In the genomic region with DNA sequence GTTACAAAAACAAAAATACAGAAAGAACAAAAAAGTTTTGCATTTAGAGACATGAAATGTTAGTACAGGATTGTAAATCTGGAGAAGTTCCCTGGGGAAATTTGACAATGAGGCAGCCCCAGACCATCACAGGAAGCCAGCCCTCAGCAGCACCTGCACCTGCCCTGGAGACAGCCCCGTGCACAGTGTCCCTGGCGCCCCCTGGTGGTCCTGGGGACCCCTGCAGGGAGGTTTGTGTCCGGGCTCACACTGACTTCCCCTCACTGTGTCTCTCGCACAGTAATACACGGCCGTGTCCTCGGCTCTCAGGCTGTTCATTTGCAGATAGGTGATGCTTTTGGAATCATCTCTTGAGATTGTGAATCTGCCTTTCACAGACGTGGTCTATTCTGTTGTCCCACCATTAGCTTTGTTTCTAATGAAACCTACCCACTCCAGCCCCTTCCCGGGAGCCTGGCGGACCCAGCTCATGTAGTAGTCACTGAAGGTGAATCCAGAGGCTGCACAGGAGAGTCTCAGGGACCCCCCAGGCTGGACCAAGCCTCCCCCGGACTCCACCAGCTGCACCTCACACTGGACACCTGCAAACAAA, we compare ENCODE assay signal across 8 cellular contexts.
DNase-seq lines count a peak whose midpoint lies in the region; TF ChIP-seq lines count a peak whose summit lies in the region.
"Not testable (repeated sequence)": the region's sequence is repeated elsewhere in the genome, so short reads cannot be mapped to it uniquely, and the experiment has no call there.

No MANE protein-coding gene starts in this region.

- not testable (repeated sequence) for H3K4me3 Mint-ChIP-seq in CD8-positive, alpha-beta memory T cell

- H3K27me3 Mint-ChIP-seq in CD8-positive, alpha-beta memory T cell = peaks cover 15 to 22% of the 10 kb centered on the region in 2 donors

- H4K20me1 ChIP-seq in OCI-LY1 (ENCODE audit: insufficient read depth, low read length) = not testable (repeated sequence)

- CTCF ChIA-PET in CD8-positive, alpha-beta memory T cell (lab: Charles Lee) = interaction anchor here (2.6 kb wide), 1 partner anchor 15 kb away, joined by 10 read pairs; no protein-coding TSS in a partner anchor

- H3K9me3 Mint-ChIP-seq in CD8-positive, alpha-beta memory T cell = not testable (repeated sequence)

- H3K4me1 Mint-ChIP-seq in CD8-positive, alpha-beta memory T cell = peaks cover 13 to 16% (median 15%) of the 10 kb centered on the region in 3 donors

- H3K36me3 Mint-ChIP-seq in CD8-positive, alpha-beta memory T cell = not testable (repeated sequence)

- not testable (repeated sequence) for H3K36me3 ChIP-seq in CD8-positive, alpha-beta memory T cell (ENCODE audit: insufficient read depth, low read length); OCI-LY1 (ENCODE audit: insufficient read depth, low read length)

- not testable (repeated sequence) for H3K4me1 ChIP-seq in CD8-positive, alpha-beta memory T cell (ENCODE audit: insufficient read depth, low read length)
- H3K4me1 ChIP-seq in OCI-LY1 (ENCODE audit: insufficient read depth, low read length, severe bottlenecking) = peaks cover 71% of the 10 kb centered on the region

- peak; percentile 60 to 82 (median 68) for DNase-seq in CD8-positive, alpha-beta memory T cell
- DNase-seq in activated CD4-positive, alpha-beta T cell treated with anti-CD3 and anti-CD28 coated beads for 4 hours = peak; percentile 72 to 82
- peak; percentile 72 for DNase-seq in activated T-helper 9 cell treated with anti-CD3 and anti-CD28 coated beads, Interleukin-2, amount 50 U/mL, for 16 hours (ENCODE audit: low read depth)
- peak in 22 of 42 donors; percentile 1 to 60 (median 21) for DNase-seq in head of caudate nucleus
- peak; percentile 80 for DNase-seq in stimulated activated CD4-positive, alpha-beta T cell treated with anti-CD3 and anti-CD28 coated beads, Interleukin-12 subunit alpha, Interleukin-12 subunit beta, amount 100 ng/mL, for 4 hours
- DNase-seq in stimulated activated CD8-positive, alpha-beta memory T cell treated with anti-CD3 and anti-CD28 coated beads, Interleukin-7, amount 100 ng/mL, for 4 hours (ENCODE audit: low read depth in 2 of 2) = peak; percentile 57

- peak overlapping the region; percentile 50 for H3K4me2 ChIP-seq in OCI-LY1 (ENCODE audit: low read length)

- H3K9ac ChIP-seq in OCI-LY1 (ENCODE audit: low read length) = peak overlapping the region; percentile 62

- intact Hi-C loops in head of caudate nucleus (cut with DNase I) = not testable (repeated sequence)

- H3K79me2 ChIP-seq in OCI-LY1 (ENCODE audit: insufficient read depth, low read length) = not testable (repeated sequence)

- H3K9me3 ChIP-seq in CD8-positive, alpha-beta memory T cell (ENCODE audit: low read length); OCI-LY1 (ENCODE audit: low read length): not testable (repeated sequence)

- not testable (repeated sequence) for H3K27ac ChIP-seq in CD8-positive, alpha-beta memory T cell (ENCODE audit: low read depth, low read length)
- peak overlapping the region; percentile 93 for H3K27ac ChIP-seq in OCI-LY1 (ENCODE audit: low read depth, low read length, poor library complexity, severe bottlenecking)

- H2AFZ ChIP-seq in OCI-LY1 (ENCODE audit: low read length) = not testable (repeated sequence)

- TF ChIP-seq CTCF in LNCAP (IDR thresholded peaks at IDR 0.05) (peak; percentile 73), OCI-LY1 (IDR thresholded peaks at IDR 0.05; ENCODE audit: low read length) (peak; percentile 82)

- not testable (repeated sequence) for H3F3A ChIP-seq in OCI-LY1 (ENCODE audit: insufficient read depth, low read length)

- not testable (repeated sequence) for H3K4me3 ChIP-seq in CD8-positive, alpha-beta memory T cell (ENCODE audit: low read length)
- peak overlapping the region; percentile 45 for H3K4me3 ChIP-seq in OCI-LY1 (ENCODE audit: low read depth, low read length, poor library complexity, severe bottlenecking)

- H3K27me3 ChIP-seq in CD8-positive, alpha-beta memory T cell (ENCODE audit: insufficient read depth, low read length, poor library complexity, severe bottlenecking); OCI-LY1 (ENCODE audit: insufficient read depth, low read length): not testable (repeated sequence)

- not testable (repeated sequence) for H3K9me2 ChIP-seq in OCI-LY1 (ENCODE audit: low read depth, low read length)

- POLR2A ChIA-PET in CD8-positive, alpha-beta memory T cell (lab: Charles Lee) = not testable (repeated sequence)

- not testable (repeated sequence) for H3K27ac Mint-ChIP-seq in CD8-positive, alpha-beta memory T cell

Comparison
In these comparisons a context has a peak if more than half of its experiments do, and no peak if none do; other contexts are left out.
1. DNase-seq: peak in every context shown above with its lines; median percentile 80 in stimulated activated CD4-positive, alpha-beta T cell treated with anti-CD3 and anti-CD28 coated beads, Interleukin-12 subunit alpha, Interleukin-12 subunit beta, amount 100 ng/mL, for 4 hours; 77 in activated CD4-positive, alpha-beta T cell treated with anti-CD3 and anti-CD28 coated beads for 4 hours; 72 in activated T-helper 9 cell treated with anti-CD3 and anti-CD28 coated beads, Interleukin-2, amount 50 U/mL, for 16 hours; 68 in CD8-positive, alpha-beta memory T cell; 57 in stimulated activated CD8-positive, alpha-beta memory T cell treated with anti-CD3 and anti-CD28 coated beads, Interleukin-7, amount 100 ng/mL, for 4 hours; 21 in head of caudate nucleus.